In genomic region chr18:13480856-13481255, GRCh38 we compare ENCODE assay signal across 28 cellular contexts.
DNase-seq lines count a peak whose midpoint lies in the region; ATAC-seq, FAIRE-seq and TF ChIP-seq lines count a peak whose summit lies in the region.
"Had no signal": no experiment of that assay in that cellular context is flagged by ENCODE, and none has a peak within 500 bp of the region (broad histone marks: within the 10 kb centered on the region; RNA-seq: fewer than 3 reads in every experiment).

No MANE protein-coding gene starts in this region.

- H3K4me3 Mint-ChIP-seq in CD4-positive, alpha-beta T cell: no peak overlapping the region
- H3K4me3 Mint-ChIP-seq in memory B cell: no peak overlapping the region
- H3K4me3 Mint-ChIP-seq in stimulated activated naive B cell treated with anti-CD40 and anti-IgM and Interleukin-4, amounts not matched to agents 10 μg/mL and 1 μg/mL and 100 μg/mL, for 72 hours: no peak overlapping the region
- H3K4me3 Mint-ChIP-seq: CD8-positive, alpha-beta memory T cell; H9; neural progenitor cell had no signal

- no peak for TF ChIP-seq CTCF in CD4-positive, alpha-beta T cell (IDR thresholded peaks at IDR 0.05)

- no peaks in the 10 kb centered on the region for H3K9me3 ChIP-seq in CD4-positive, alpha-beta T cell (ENCODE audit: control insufficient read depth, low read length)
- no peaks in the 10 kb centered on the region for H3K9me3 ChIP-seq in KOPT-K1 (ENCODE audit: insufficient read depth, low read length, poor library complexity, severe bottlenecking)
- H3K9me3 ChIP-seq: breast epithelium, thyroid gland had no signal

- peak overlapping the region; percentile 10 for H3K27ac ChIP-seq in CD4-positive, alpha-beta T cell (ENCODE audit: low read depth, low read length)
- H3K27ac ChIP-seq in KOPT-K1 (ENCODE audit: low read depth, low read length, poor library complexity, severe bottlenecking): peak overlapping the region; percentile 70
- H3K27ac ChIP-seq: hepatocyte, neural progenitor cell, parathyroid adenoma, thyroid gland had no signal

- CTCF ChIA-PET in CD4-positive, alpha-beta T cell (lab: Charles Lee): no interaction called here

- POLR2A ChIA-PET in CD4-positive, alpha-beta T cell (lab: Charles Lee): no interaction called here

- H3K36me3 Mint-ChIP-seq in CD4-positive, alpha-beta T cell (ENCODE audit: low read depth): peaks cover 74% of the 10 kb centered on the region
- peaks cover 7% of the 10 kb centered on the region for H3K36me3 Mint-ChIP-seq in memory B cell
- peaks cover 6 to 27% of the 10 kb centered on the region in 2 donors for H3K36me3 Mint-ChIP-seq in stimulated activated naive B cell treated with anti-CD40 and anti-IgM and Interleukin-4, amounts not matched to agents 10 μg/mL and 1 μg/mL and 100 μg/mL, for 72 hours

- FAIRE-seq in H54 (lab: Jason Lieb, UNC): no peak
- FAIRE-seq: GM12878 had no signal

- ATAC-seq in CD4-positive, alpha-beta T cell (ENCODE audit: poor library complexity): no peak
- ATAC-seq in memory B cell (ENCODE audit: low read depth): no peak
- ATAC-seq in stimulated activated naive B cell treated with anti-CD40 and anti-IgM and Interleukin-4, amounts not matched to agents 10 μg/mL and 1 μg/mL and 100 μg/mL, for 72 hours (replicated peaks): no peak
- ATAC-seq: GM12878, PC-3 had no signal

- no peak for DNase-seq in CD4-positive, alpha-beta T cell
- no peak for DNase-seq in memory B cell (ENCODE audit: low spot score in 2 of 2)
- DNase-seq in stimulated activated naive B cell treated with anti-CD40 and anti-IgM and Interleukin-4, amounts not matched to agents 10 μg/mL and 1 μg/mL and 100 μg/mL, for 72 hours: no peak
- DNase-seq in H54 (ENCODE audit: insufficient read length, low spot score): no peak
- DNase-seq in HCEC 1CT: no peak
- no peak for DNase-seq in CD1c-positive myeloid dendritic cell (ENCODE audit: extremely low spot score)
- DNase-seq: activated CD4-positive, alpha-beta T cell treated with anti-CD3 and anti-CD28 coated beads, Interleukin-2, amount 50 U/mL, for 48 hours; activated CD4-positive, CD25-positive, alpha-beta regulatory T cell; CD8-positive, alpha-beta memory T cell; DMS 273 treated with DMSO at 0.1 percent for 48 hours; H9; Karpas-422; NCI-H1417 treated with DMSO at 0.1 percent for 48 hours; NCI-H2081; NCI-H226; NCI-H526 treated with DMSO at 0.1 percent for 48 hours; PC-3; retina; T-helper 1 cell; thyroid gland had no signal

- H3K27ac Mint-ChIP-seq in CD4-positive, alpha-beta T cell: peak overlapping the region; percentile 77
- H3K27ac Mint-ChIP-seq in memory B cell: peak overlapping the region; percentile 12
- peak overlapping the region; percentile 14 for H3K27ac Mint-ChIP-seq in stimulated activated naive B cell treated with anti-CD40 and anti-IgM and Interleukin-4, amounts not matched to agents 10 μg/mL and 1 μg/mL and 100 μg/mL, for 72 hours
- H3K27ac Mint-ChIP-seq: activated T-helper 2 cell treated with anti-CD3 and anti-CD28 coated beads, Interferon-gamma antibody, Interleukin-2, Interleukin-4, amounts not matched to agents 10 μg/mL and 5 μg/mL and 100 μg/mL, durations not matched to agents 14 hours and 24 hours and 36 hours; neural progenitor cell had no signal

- peaks cover 59% of the 10 kb centered on the region for H3K4me1 Mint-ChIP-seq in CD4-positive, alpha-beta T cell (ENCODE audit: low read depth)
- H3K4me1 Mint-ChIP-seq in memory B cell: peaks cover 23% of the 10 kb centered on the region
- H3K4me1 Mint-ChIP-seq in stimulated activated naive B cell treated with anti-CD40 and anti-IgM and Interleukin-4, amounts not matched to agents 10 μg/mL and 1 μg/mL and 100 μg/mL, for 72 hours: peaks cover 27 to 32% of the 10 kb centered on the region in 2 donors

- H3K27me3 ChIP-seq in CD4-positive, alpha-beta T cell (ENCODE audit: control insufficient read depth, insufficient read depth, low read length): no peaks in the 10 kb centered on the region
- H3K27me3 ChIP-seq: breast epithelium, hepatocyte, neural progenitor cell, thyroid gland had no signal

- H3K36me3 ChIP-seq in KOPT-K1 (ENCODE audit: insufficient read depth, low read length): peaks cover 84% of the 10 kb centered on the region
- H3K36me3 ChIP-seq: breast epithelium, neural progenitor cell, thyroid gland had no signal

- TF ChIP-seq POLR2A in H54 (IDR thresholded peaks at IDR 0.05; ENCODE audit: low read depth, low read length): no peak

- no peaks in the 10 kb centered on the region for H3K27me3 Mint-ChIP-seq in CD4-positive, alpha-beta T cell
- H3K27me3 Mint-ChIP-seq in memory B cell: no peaks in the 10 kb centered on the region
- no peaks in the 10 kb centered on the region for H3K27me3 Mint-ChIP-seq in stimulated activated naive B cell treated with anti-CD40 and anti-IgM and Interleukin-4, amounts not matched to agents 10 μg/mL and 1 μg/mL and 100 μg/mL, for 72 hours
- H3K27me3 Mint-ChIP-seq: activated naive CD8-positive, alpha-beta T cell; CD8-positive, alpha-beta memory T cell had no signal

- no peaks in the 10 kb centered on the region for H3K9me3 Mint-ChIP-seq in CD4-positive, alpha-beta T cell
- peaks cover 4% of the 10 kb centered on the region for H3K9me3 Mint-ChIP-seq in memory B cell
- H3K9me3 Mint-ChIP-seq in stimulated activated naive B cell treated with anti-CD40 and anti-IgM and Interleukin-4, amounts not matched to agents 10 μg/mL and 1 μg/mL and 100 μg/mL, for 72 hours: no peaks in the 10 kb centered on the region
- H3K9me3 Mint-ChIP-seq: activated T-helper 2 cell treated with anti-CD3 and anti-CD28 coated beads, Interferon-gamma antibody, Interleukin-2, Interleukin-4, amounts not matched to agents 10 μg/mL and 5 μg/mL and 100 μg/mL, durations not matched to agents 14 hours and 24 hours and 36 hours had no signal

- intact Hi-C loops in CD4-positive, alpha-beta T cell (cut with DNase I, micrococcal nuclease): no loop called here

Comparison
In these comparisons a context has a peak if more than half of its experiments do, and no peak if none do; other contexts are left out.
1. H3K27ac Mint-ChIP-seq: peak in every context shown above with its lines; median percentile 77 in CD4-positive, alpha-beta T cell; 14 in stimulated activated naive B cell treated with anti-CD40 and anti-IgM and Interleukin-4, amounts not matched to agents 10 μg/mL and 1 μg/mL and 100 μg/mL, for 72 hours; 12 in memory B cell.